ENCODE assay signal across 24 cellular contexts in genomic region chr21:21813295-21813694, GRCh38.
DNase-seq lines count a peak whose midpoint lies in the region; ATAC-seq, FAIRE-seq and TF ChIP-seq lines count a peak whose summit lies in the region.
"Had no signal": no experiment of that assay in that cellular context is flagged by ENCODE, and none has a peak within 500 bp of the region (broad histone marks: within the 10 kb centered on the region; RNA-seq: fewer than 3 reads in every experiment).

No MANE protein-coding gene starts in this region.

- no peaks in the 10 kb centered on the region for H3K27me3 Mint-ChIP-seq in activated T-cell treated with anti-CD3 and anti-CD28 coated beads, Interleukin-2, amount 50 U/mL, for 24 hours
- H3K27me3 Mint-ChIP-seq: CD4-positive, alpha-beta T cell; CD8-positive, alpha-beta memory T cell had no signal

- H3K36me3 ChIP-seq in adipocyte (ENCODE audit: control insufficient read depth, insufficient read depth, low read length, severe bottlenecking) = no peaks in the 10 kb centered on the region
- H3K36me3 ChIP-seq: BE2C; BLaER1 treated with 17β-estradiol and CSF1 and Interleukin-3, amounts not matched to agents 10 nM and 100 nM had no signal

- ATAC-seq in omental fat pad (ENCODE audit: low FRiP score) = no peak
- ATAC-seq: GM12878, HCT116 had no signal

- TF ChIP-seq POLR2A in H54 (IDR thresholded peaks at IDR 0.05; ENCODE audit: low read depth, low read length) = no peak

- H3K4me3 ChIP-seq in AG10803 (ENCODE audit: low read length) = no peak overlapping the region
- no peak overlapping the region for H3K4me3 ChIP-seq in adipocyte (ENCODE audit: low read length)
- H3K4me3 ChIP-seq: BLaER1 treated with 17β-estradiol and CSF1 and Interleukin-3, amounts not matched to agents 10 nM and 100 nM; GM12878; GM23248 had no signal

- H3K4me3 Mint-ChIP-seq in activated T-cell treated with anti-CD3 and anti-CD28 coated beads, Interleukin-2, amount 50 U/mL, for 24 hours = no peak overlapping the region
- H3K4me3 Mint-ChIP-seq: CD14-positive monocyte; CD4-positive, alpha-beta T cell; CD8-positive, alpha-beta memory T cell; H9 had no signal

- peak; percentile 2 for DNase-seq in AG10803 (ENCODE audit: low read depth)
- no peak for DNase-seq in H54 (ENCODE audit: insufficient read length, low spot score)
- peak; percentile 25 for DNase-seq in adipocyte (ENCODE audit: low read depth)
- peak; percentile 2 for DNase-seq in iris pigment epithelial cell (ENCODE audit: low read depth)
- DNase-seq in omental fat pad (ENCODE audit: low spot score) = no peak
- no peak for DNase-seq in activated T-cell treated with anti-CD3 and anti-CD28 coated beads, Interleukin-2, amount 50 U/mL, for 24 hours
- no peak for DNase-seq in NCI-H1048 (lab: John Stamatoyannopoulos, UW)
- DNase-seq: AML-193; BE2C; CD4-positive, alpha-beta T cell; CD8-positive, alpha-beta memory T cell; DMS 273 treated with DMSO at 0.1 percent for 48 hours; DMS79; EL; GDM1; GM23248; H9 had no signal

- no peaks in the 10 kb centered on the region for H3K4me1 Mint-ChIP-seq in activated T-cell treated with anti-CD3 and anti-CD28 coated beads, Interleukin-2, amount 50 U/mL, for 24 hours (ENCODE audit: low read depth)
- H3K4me1 Mint-ChIP-seq: CD14-positive monocyte; CD8-positive, alpha-beta memory T cell; H9 had no signal

- no peaks in the 10 kb centered on the region for H3K27me3 ChIP-seq in adipocyte (replicated peaks; ENCODE audit: control insufficient read depth, insufficient read depth, low read length)
- H3K27me3 ChIP-seq: BE2C; BLaER1 treated with 17β-estradiol and CSF1 and Interleukin-3, amounts not matched to agents 10 nM and 100 nM had no signal

- no peak overlapping the region for H3K9ac ChIP-seq in adipocyte (ENCODE audit: low read length)
- H3K9ac ChIP-seq: BLaER1 treated with 17β-estradiol and CSF1 and Interleukin-3, amounts not matched to agents 10 nM and 100 nM; GM23248 had no signal

- TF ChIP-seq CTCF in AG10803 (conservative IDR thresholded peaks at IDR 0.05; ENCODE audit: low read length) (no peak), omental fat pad (IDR thresholded peaks at IDR 0.05) (no peak)

- no peaks in the 10 kb centered on the region for H3K36me3 Mint-ChIP-seq in activated T-cell treated with anti-CD3 and anti-CD28 coated beads, Interleukin-2, amount 50 U/mL, for 24 hours (ENCODE audit: low read depth)
- H3K36me3 Mint-ChIP-seq: CD14-positive monocyte; CD8-positive, alpha-beta memory T cell had no signal

- no peaks in the 10 kb centered on the region for H3K9me3 ChIP-seq in adipocyte (ENCODE audit: control insufficient read depth, low read length)
- H3K9me3 ChIP-seq: BE2C; BLaER1 treated with 17β-estradiol and CSF1 and Interleukin-3, amounts not matched to agents 10 nM and 100 nM had no signal

- H3K27ac Mint-ChIP-seq in activated T-cell treated with anti-CD3 and anti-CD28 coated beads, Interleukin-2, amount 50 U/mL, for 24 hours = no peak overlapping the region
- H3K27ac Mint-ChIP-seq: CD14-positive monocyte; CD4-positive, alpha-beta T cell; CD8-positive, alpha-beta memory T cell; H9 had no signal

- H3K9me3 Mint-ChIP-seq in activated T-cell treated with anti-CD3 and anti-CD28 coated beads, Interleukin-2, amount 50 U/mL, for 24 hours = no peaks in the 10 kb centered on the region
- H3K9me3 Mint-ChIP-seq: CD4-positive, alpha-beta T cell; H9 had no signal

- no peaks in the 10 kb centered on the region for H3K4me1 ChIP-seq in adipocyte (ENCODE audit: control insufficient read depth, insufficient read depth, low read length)
- H3K4me1 ChIP-seq: BLaER1 treated with 17β-estradiol and CSF1 and Interleukin-3, amounts not matched to agents 10 nM and 100 nM had no signal

- peak; percentile 55 for FAIRE-seq in H54 (lab: Jason Lieb, UNC)
- FAIRE-seq: D721Med, GM12878, GM19239, H1 had no signal

Comparison
In these comparisons a context has a peak if more than half of its experiments do, and no peak if none do; other contexts are left out.
1. DNase-seq: peak in AG10803 (single experiment), adipocyte (single experiment) and iris pigment epithelial cell (single experiment); none in H54 (single experiment), omental fat pad (single experiment), activated T-cell treated with anti-CD3 and anti-CD28 coated beads, Interleukin-2, amount 50 U/mL, for 24 hours (single experiment) and NCI-H1048 (single experiment).